ENCODE assay signal across 10 cellular contexts in the genomic region with DNA sequence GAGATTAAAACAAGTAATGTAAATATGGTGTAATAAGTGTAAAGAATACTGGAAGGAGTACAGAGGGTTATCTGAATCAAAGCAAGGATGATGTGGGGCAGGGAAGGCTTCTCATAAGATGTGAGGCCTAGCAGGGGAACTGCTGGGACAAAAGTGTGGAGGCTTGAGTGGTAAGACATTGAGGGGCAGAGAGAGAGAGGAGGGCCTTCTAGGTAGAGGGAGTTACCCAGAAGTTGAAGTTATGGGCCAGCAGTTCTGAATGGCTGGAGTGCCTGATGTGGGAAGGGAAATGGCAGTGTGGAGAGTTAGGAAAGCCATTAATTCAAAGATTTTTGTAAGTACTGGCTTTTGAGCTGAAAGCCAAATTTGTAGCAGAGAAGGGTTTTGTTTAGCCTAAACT. TPM values are rescaled to one million over a fixed set of nuclear protein-coding genes. Genes with fewer than 3 reads are reported as not detected.
DNase-seq lines count a peak whose midpoint lies in the region; ATAC-seq and TF ChIP-seq lines count a peak whose summit lies in the region.
"Had no signal": no experiment of that assay in that cellular context is flagged by ENCODE, and none has a peak within 500 bp of the region (broad histone marks: within the 10 kb centered on the region; RNA-seq: fewer than 3 reads in every experiment).

No MANE protein-coding gene starts in this region.

- H3K9me3 ChIP-seq in esophagus squamous epithelium (no peaks in the 10 kb centered on the region), prostate gland (no peaks in the 10 kb centered on the region)
- H3K9me3 ChIP-seq: body of pancreas had no signal

- H3K36me3 ChIP-seq in esophagus squamous epithelium (peaks cover 0 to 31% (median 0%) of the 10 kb centered on the region in 3 donors), prostate gland (no peaks in the 10 kb centered on the region)

- TF ChIP-seq POLR2A in esophagus squamous epithelium (IDR thresholded peaks at IDR 0.05): no peak
- TF ChIP-seq POLR2A in prostate gland (IDR thresholded peaks at IDR 0.05): no peak

- H3K4me3 ChIP-seq in esophagus squamous epithelium (no peak overlapping the region), prostate gland (no peak overlapping the region)
- H3K4me3 ChIP-seq: body of pancreas had no signal

- peaks cover 30% of the 10 kb centered on the region for H3K4me1 Mint-ChIP-seq in stimulated activated naive CD8-positive, alpha-beta T cell treated with anti-CD3 and anti-CD28 coated beads, Interleukin-15, amount 100 ng/mL, for 72 hours

- no peak for ATAC-seq in stimulated activated naive CD8-positive, alpha-beta T cell treated with anti-CD3 and anti-CD28 coated beads, Interleukin-15, amount 100 ng/mL, for 72 hours
- ATAC-seq in stimulated activated naive CD8-positive, alpha-beta T cell treated with anti-CD3 and anti-CD28 coated beads, Interleukin-15, Interleukin-2, amounts not matched to agents 100 U/mL and 50 U/mL, for 24 hours: no peak
- ATAC-seq in HG03460 (IDR thresholded peaks at IDR 0.05; ENCODE audit: unreplicated experiment): no peak
- ATAC-seq: body of pancreas had no signal

- H3K27ac ChIP-seq in esophagus squamous epithelium (peak overlapping the region in 3 of 4 donors; percentile 13 to 67 (median 58)), prostate gland (peak overlapping the region; percentile 31 to 35)

- intact Hi-C loops in esophagus squamous epithelium (cut with DNase I) (no loop called here), prostate gland (cut with DNase I) (loop anchor here (5.0 kb wide), 1 partner anchor 42 kb away; no protein-coding TSS in a partner anchor)

- H3K27me3 ChIP-seq in esophagus squamous epithelium (no peaks in the 10 kb centered on the region), prostate gland (replicated peaks; ENCODE audit: insufficient read depth) (no peaks in the 10 kb centered on the region)
- H3K27me3 ChIP-seq: body of pancreas had no signal

- H3K4me1 ChIP-seq in esophagus squamous epithelium (peaks cover 3 to 79% (median 7%) of the 10 kb centered on the region in 3 donors), prostate gland (replicated peaks) (peaks cover 12% of the 10 kb centered on the region)

- H3K9me3 Mint-ChIP-seq in stimulated activated naive CD8-positive, alpha-beta T cell treated with anti-CD3 and anti-CD28 coated beads, Interleukin-15, amount 100 ng/mL, for 72 hours: no peaks in the 10 kb centered on the region
- H3K9me3 Mint-ChIP-seq: activated T-cell treated with anti-CD3 and anti-CD28 coated beads, Interleukin-2, amount 50 U/mL, for 24 hours had no signal

- H3K27me3 Mint-ChIP-seq in stimulated activated naive CD8-positive, alpha-beta T cell treated with anti-CD3 and anti-CD28 coated beads, Interleukin-15, amount 100 ng/mL, for 72 hours: no peaks in the 10 kb centered on the region
- H3K27me3 Mint-ChIP-seq: activated T-cell treated with anti-CD3 and anti-CD28 coated beads, Interleukin-2, amount 50 U/mL, for 24 hours had no signal

- H3K27ac Mint-ChIP-seq in stimulated activated naive CD8-positive, alpha-beta T cell treated with anti-CD3 and anti-CD28 coated beads, Interleukin-15, amount 100 ng/mL, for 72 hours: peak overlapping the region; percentile 4 to 78
- H3K27ac Mint-ChIP-seq: activated T-cell treated with anti-CD3 and anti-CD28 coated beads, Interleukin-2, amount 50 U/mL, for 24 hours had no signal

- no peak overlapping the region for H3K4me3 Mint-ChIP-seq in stimulated activated naive CD8-positive, alpha-beta T cell treated with anti-CD3 and anti-CD28 coated beads, Interleukin-15, amount 100 ng/mL, for 72 hours
- H3K4me3 Mint-ChIP-seq: activated T-cell treated with anti-CD3 and anti-CD28 coated beads, Interleukin-2, amount 50 U/mL, for 24 hours had no signal

- no peak for DNase-seq in stimulated activated naive CD8-positive, alpha-beta T cell treated with anti-CD3 and anti-CD28 coated beads, Interleukin-15, amount 100 ng/mL, for 72 hours
- DNase-seq in stimulated activated naive CD8-positive, alpha-beta T cell treated with anti-CD3 and anti-CD28 coated beads, Interleukin-15, Interleukin-2, amounts not matched to agents 100 U/mL and 50 U/mL, for 24 hours: no peak
- no peak for DNase-seq in esophagus squamous epithelium (lab: John Stamatoyannopoulos, UW)
- DNase-seq in prostate gland (ENCODE audit: low spot score): no peak
- DNase-seq in NCI-H82 (lab: John Stamatoyannopoulos, UW): no peak
- DNase-seq in KBM-7: no peak
- no peak for DNase-seq in T-helper 2 cell

- in situ Hi-C loops in KBM-7 (cut with MboI; ENCODE audit: low pct_unique_long_range_greater_than_20kb, low sequenced_read_pairs): no loop called here

- TF ChIP-seq CTCF in esophagus squamous epithelium (IDR thresholded peaks at IDR 0.05) (no peak), prostate gland (IDR thresholded peaks at IDR 0.05) (no peak)

RNA-seq across cellular contexts. Expression of gene CPEB4, which starts 36.8 kb away (rescaled TPM):
- total RNA-seq in esophagus squamous epithelium (10 to 100 TPM; 33.2 to 51.6 (median 44.8) TPM), prostate gland (10 to 100 TPM; 36.5 to 45.3 TPM)
